ENCODE assay signal across 7 cellular contexts in the genomic region with DNA sequence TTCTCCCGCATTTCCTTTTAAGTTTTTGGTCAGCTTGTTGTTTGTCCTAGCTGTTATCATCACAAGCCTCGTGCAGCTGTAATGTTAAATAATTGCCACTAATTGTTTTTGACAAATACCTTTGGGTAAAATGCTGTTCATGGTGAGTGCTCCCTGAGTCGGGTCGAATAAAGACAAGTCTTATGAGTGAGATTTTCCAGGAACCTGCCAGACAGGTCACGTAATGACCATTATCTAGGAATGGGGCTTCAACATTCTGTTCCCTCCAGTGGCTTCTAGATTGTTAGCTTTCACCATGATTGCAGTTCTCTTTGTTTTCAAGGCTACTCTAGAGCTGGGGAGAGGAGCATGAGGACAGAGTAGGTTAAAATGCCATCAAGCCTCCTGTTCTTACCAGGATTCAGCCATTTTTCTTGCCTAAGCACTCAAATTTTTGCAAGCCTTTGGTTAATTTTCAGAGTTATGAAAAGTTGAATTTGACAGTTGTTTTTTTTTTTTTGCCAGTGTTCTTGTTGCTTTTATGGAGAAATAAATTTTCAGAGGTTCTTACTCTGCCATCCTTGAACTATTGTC.
"Had no signal": no experiment of that assay in that cellular context is flagged by ENCODE, and none has a peak within 500 bp of the region (broad histone marks: within the 10 kb centered on the region; RNA-seq: fewer than 3 reads in every experiment).

No MANE protein-coding gene starts in this region.

- H3K4me1 ChIP-seq: HAP-1 had no signal

- H3K4me3 ChIP-seq: HAP-1, K562 had no signal

- H3K36me3 ChIP-seq: HAP-1 had no signal

- DNase-seq: GOT3, H7, IMR-90, KG1 had no signal

- ATAC-seq: HCT116, K562 had no signal
